ENCODE assay signal across 22 cellular contexts in the genomic region with DNA sequence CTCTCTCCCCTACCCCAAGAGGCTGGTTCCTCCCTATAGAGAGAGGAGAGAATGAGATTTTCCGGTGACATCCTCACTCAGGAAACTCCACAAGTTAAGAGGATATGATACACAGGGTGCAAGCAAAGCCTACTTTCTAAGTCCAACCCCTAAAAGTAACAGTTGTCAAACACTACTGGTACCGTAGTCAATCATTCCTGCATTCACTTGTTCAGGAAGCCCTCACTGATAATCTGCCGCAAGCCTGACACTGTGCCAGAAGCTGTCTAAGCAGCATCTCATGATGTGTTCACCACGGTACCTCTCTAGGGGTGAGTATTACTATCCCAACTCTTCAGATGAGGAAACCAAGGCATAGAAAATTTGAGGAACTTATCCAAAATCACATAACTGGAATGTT. TPM values are rescaled to one million over a fixed set of nuclear protein-coding genes. Genes with fewer than 3 reads are reported as not detected.
DNase-seq lines count a peak whose midpoint lies in the region; FAIRE-seq and TF ChIP-seq lines count a peak whose summit lies in the region.
"Had no signal": no experiment of that assay in that cellular context is flagged by ENCODE, and none has a peak within 500 bp of the region (broad histone marks: within the 10 kb centered on the region; RNA-seq: fewer than 3 reads in every experiment).

No MANE protein-coding gene starts in this region.

- H3K4me3 ChIP-seq in bronchial epithelial cell (ENCODE audit: low read depth, low read length): no peak overlapping the region
- H3K4me3 ChIP-seq in endothelial cell of umbilical vein (replicated peaks in 1 of 3; ENCODE audit: insufficient read depth in 1 of 3, low read depth in 1 of 3, low read length in 3 of 3): no peak overlapping the region
- H3K4me3 ChIP-seq in mesodermal cell (ENCODE audit: extremely low read depth, insufficient read depth, low read length, poor library complexity, severe bottlenecking): no peak overlapping the region
- H3K4me3 ChIP-seq: HAP-1 had no signal

- intact Hi-C loops in endothelial cell of umbilical vein (cut with micrococcal nuclease): loop anchor here (5.0 kb wide), 1 partner anchor 314 kb away; a partner anchor contains a TSS

- TF ChIP-seq CTCF in bronchial epithelial cell (IDR thresholded peaks at IDR 0.05; ENCODE audit: insufficient read depth, low read length, severe bottlenecking) (no peak), endothelial cell of umbilical vein (IDR thresholded peaks at IDR 0.05; ENCODE audit: extremely low read depth in 1 of 2, insufficient read depth in 1 of 2, low read depth in 1 of 2, low read length in 2 of 2) (no peak)

- peaks cover 47% of the 10 kb centered on the region for H3K4me1 ChIP-seq in endothelial cell of umbilical vein (ENCODE audit: control insufficient read depth, extremely low read depth, insufficient read depth, low read length)
- peaks cover 16% of the 10 kb centered on the region for H3K4me1 ChIP-seq in mesodermal cell (ENCODE audit: control insufficient read depth, insufficient read depth, low read length, poor library complexity, severe bottlenecking)

- 93 to 100% methylated on average over 3 of the region's 4 CpGs for WGBS in mesodermal cell (ENCODE audit: insufficient coverage in 2 of 2), 2 experiments

- no peaks in the 10 kb centered on the region for H3K79me2 ChIP-seq in endothelial cell of umbilical vein (ENCODE audit: control insufficient read depth, insufficient read depth, low read length)

- no peak overlapping the region for H2AFZ ChIP-seq in endothelial cell of umbilical vein (ENCODE audit: low read depth, low read length)

- POLR2A ChIA-PET in endothelial cell of umbilical vein (lab: Charles Lee): no interaction called here

- FAIRE-seq in bronchial epithelial cell (lab: Jason Lieb, UNC): peak; percentile 32
- no peak for FAIRE-seq in endothelial cell of umbilical vein (lab: Jason Lieb, UNC)
- FAIRE-seq: GM12891, GM18507, H54 had no signal

- no peak overlapping the region for H3K9ac ChIP-seq in endothelial cell of umbilical vein (replicated peaks; ENCODE audit: extremely low read depth, insufficient read depth, low read length)

- dilution Hi-C loops in endothelial cell of umbilical vein (cut with MboI; ENCODE audit: extremely low pct_ligation_motif_present, low sequenced_read_pairs): no loop called here

- no peaks in the 10 kb centered on the region for H4K20me1 ChIP-seq in endothelial cell of umbilical vein (replicated peaks; ENCODE audit: control insufficient read depth, extremely low read depth, insufficient read depth, low read length)

- DNase-seq in amniotic epithelial cell (ENCODE audit: low read depth) (peak; percentile 45), bronchial epithelial cell (ENCODE audit: low read depth) (no peak), endothelial cell of umbilical vein (ENCODE audit: low read depth, low spot score) (no peak), NCI-H2227 (lab: John Stamatoyannopoulos, UW; ENCODE audit: unreplicated experiment) (no peak)
- no peak for DNase-seq in stimulated activated naive CD4-positive, alpha-beta T cell (lab: John Stamatoyannopoulos, UW)
- no peak for DNase-seq in stimulated activated CD4-positive, alpha-beta T cell treated with anti-CD3 and anti-CD28 coated beads, Interleukin-4, amount 100 ng/mL, for 1 hour
- DNase-seq: C1 segment of cervical spinal cord; Calu3; CD4-positive, alpha-beta memory T cell; COR-L47; DMS53; DMS79 treated with DMSO at 0.1 percent for 48 hours; GF-D8; GOT3; HFFc6 had no signal

- H3K4me2 ChIP-seq in endothelial cell of umbilical vein (ENCODE audit: insufficient read depth, low read length): no peak overlapping the region

- CTCF ChIA-PET in endothelial cell of umbilical vein (lab: Charles Lee): interaction anchor here (1.4 to 2.8 kb wide), 2 partner anchors 75 to 85 kb away, joined by 3 to 9 read pairs; no protein-coding TSS in a partner anchor

- BruUV-seq in endothelial cell of umbilical vein (replicated peaks; lab: Mats Ljungman, UMichigan): no TSS peak

- no peaks in the 10 kb centered on the region for H3K9me3 ChIP-seq in endothelial cell of umbilical vein (replicated peaks; ENCODE audit: control insufficient read depth, insufficient read depth, low read length)
- no peaks in the 10 kb centered on the region for H3K9me3 ChIP-seq in mesodermal cell (ENCODE audit: control insufficient read depth, low read length)
- H3K9me3 ChIP-seq: HAP-1 had no signal

- H3K36me3 ChIP-seq in bronchial epithelial cell (ENCODE audit: control insufficient read depth, insufficient read depth, low read length) (no peaks in the 10 kb centered on the region), endothelial cell of umbilical vein (ENCODE audit: control insufficient read depth in 2 of 2, extremely low read depth in 1 of 2, insufficient read depth in 2 of 2, low read length in 2 of 2) (peaks cover 48 to 54% of the 10 kb centered on the region in 2 experiments), mesodermal cell (ENCODE audit: control insufficient read depth, insufficient read depth, low read length) (peaks cover 94% of the 10 kb centered on the region)
- H3K36me3 ChIP-seq: HAP-1 had no signal

- H3K27me3 ChIP-seq in bronchial epithelial cell (ENCODE audit: control insufficient read depth, insufficient read depth, low read length) (no peaks in the 10 kb centered on the region), endothelial cell of umbilical vein (ENCODE audit: control insufficient read depth in 2 of 2, insufficient read depth in 2 of 2, low read length in 2 of 2) (no peaks in the 10 kb centered on the region)

- TF ChIP-seq POLR2A in endothelial cell of umbilical vein (IDR thresholded peaks at IDR 0.05; ENCODE audit: low read depth, low read length): no peak

- no peaks in the 10 kb centered on the region for H3K9me1 ChIP-seq in endothelial cell of umbilical vein (replicated peaks; ENCODE audit: control insufficient read depth, extremely low read depth, insufficient read depth, low read length)

- H3K27ac ChIP-seq in endothelial cell of umbilical vein (ENCODE audit: insufficient read depth, low read depth, low read length) (no peak overlapping the region), mesodermal cell (ENCODE audit: low read depth, low read length, severe bottlenecking) (peak overlapping the region; percentile 24)

TF ChIP-seq in endothelial cell of umbilical vein, 7 proteins besides CTCF, POLR2A, EP300 and RAD21:
- TF ChIP-seq GATA2 (IDR thresholded peaks at IDR 0.05; ENCODE audit: insufficient read depth, insufficient read length, low read depth, low read length) (peak; percentile 37), EZH2 (IDR thresholded peaks at IDR 0.05; ENCODE audit: borderline replicate concordance, low read depth, low read length, severe bottlenecking) (no peak)

RNA-seq across cellular contexts. Expression of a gene that starts 41.6 kb away (rescaled TPM):
- total RNA-seq in bronchial epithelial cell (under 0.01 TPM in 1 of 2 replicates, not detected in the other), endothelial cell of umbilical vein (139 and 145 TPM in 2 replicates)
- polyA plus RNA-seq in endothelial cell of umbilical vein: 65.8 and 80.5 TPM in 2 replicates
- 64.9 TPM in 2 replicates for polyA plus RNA-seq in endothelial cell of umbilical vein (2011; cell fraction: cytosol; rRNA removed)
- 157 and 176 TPM in 2 replicates for polyA plus RNA-seq in endothelial cell of umbilical vein (2011; cell fraction: nucleus; rRNA removed)
- 59.2 and 89.6 TPM in 2 replicates for polyA plus RNA-seq in endothelial cell of umbilical vein (2012)
- polyA minus RNA-seq in endothelial cell of umbilical vein: 280 and 307 TPM in 2 replicates
- not detected for polyA minus RNA-seq in endothelial cell of umbilical vein (2011; cell fraction: cytosol; rRNA and poly(A)+ RNA removed)
- 133 and 202 TPM in 2 replicates for polyA minus RNA-seq in endothelial cell of umbilical vein (2011; cell fraction: nucleus; rRNA and poly(A)+ RNA removed)
- polyA plus RNA-seq in mesodermal cell (2013, experiment 1 of 2): 365 TPM
- polyA plus RNA-seq in mesodermal cell (2013, experiment 2 of 2): 313 TPM
- total RNA-seq: CD4-positive, alpha-beta memory T cell; G401; HFFc6 had no signal
- polyA plus RNA-seq: BJ; CD4-positive, alpha-beta memory T cell had no signal

Comparison
In these comparisons a context has a peak if more than half of its experiments do, and no peak if none do; other contexts are left out.
1. RNA of a gene that starts 41.6 kb away (total RNA-seq): 139 to 145 TPM in endothelial cell of umbilical vein; under 0.01 TPM in bronchial epithelial cell; every median in the first group is over 100 times any median in the second.